In the genomic region with DNA sequence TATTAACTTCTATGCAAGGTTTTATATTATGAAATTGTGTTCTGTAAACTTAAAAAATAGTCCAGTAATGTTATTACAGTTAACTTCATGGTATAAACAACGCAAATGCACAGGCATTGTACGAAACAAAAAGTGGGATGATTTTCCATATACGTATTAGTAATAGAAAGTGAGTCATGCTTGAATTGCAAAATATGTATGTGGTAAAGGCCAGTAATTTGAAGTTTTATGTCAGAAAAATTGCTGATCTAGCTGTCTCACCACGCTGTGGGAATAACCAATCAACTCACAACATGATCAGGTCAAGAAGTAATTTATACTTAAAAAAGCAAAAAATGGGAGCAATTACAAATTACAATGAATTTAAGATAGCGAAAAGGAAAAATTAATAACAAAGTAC, we compare ENCODE assay signal across 25 cellular contexts. TPM values are rescaled to one million over a fixed set of nuclear protein-coding genes. Genes with fewer than 3 reads are reported as not detected.
DNase-seq lines count a peak whose midpoint lies in the region; ATAC-seq and TF ChIP-seq lines count a peak whose summit lies in the region.
"Had no signal": no experiment of that assay in that cellular context is flagged by ENCODE, and none has a peak within 500 bp of the region (broad histone marks: within the 10 kb centered on the region; RNA-seq: fewer than 3 reads in every experiment).

No MANE protein-coding gene starts in this region.

- no peak for TF ChIP-seq POLR2A in NB4 (IDR thresholded peaks at IDR 0.05; ENCODE audit: extremely low read depth, insufficient read length)

- H3K4me1 Mint-ChIP-seq in chondrocyte (ENCODE audit: low read depth): peaks cover 21% of the 10 kb centered on the region
- H3K4me1 Mint-ChIP-seq: nephron had no signal

- peaks cover 4% of the 10 kb centered on the region for H3K9me3 Mint-ChIP-seq in chondrocyte (ENCODE audit: low read depth)
- H3K9me3 Mint-ChIP-seq: nephron had no signal

- H4K20me1 ChIP-seq in OCI-LY7 (ENCODE audit: insufficient read depth, low read length): no peaks in the 10 kb centered on the region

- intact Hi-C loops in OCI-LY7 (cut with micrococcal nuclease; ENCODE audit: unreplicated experiment): no loop called here

- H3K9me3 ChIP-seq in AG04450 (ENCODE audit: control insufficient read depth, insufficient read depth, low read length) (no peaks in the 10 kb centered on the region), OCI-LY7 (ENCODE audit: low read length) (no peaks in the 10 kb centered on the region)
- H3K9me3 ChIP-seq: right lobe of liver had no signal

- H3K27me3 Mint-ChIP-seq in chondrocyte (ENCODE audit: low read depth): peaks cover 3% of the 10 kb centered on the region

- H3K27ac Mint-ChIP-seq in chondrocyte (ENCODE audit: unreplicated experiment): no peak overlapping the region
- H3K27ac Mint-ChIP-seq: activated CD8-positive, alpha-beta T cell treated with anti-CD3 and anti-CD28 coated beads, Interleukin-2, amount 10 ng/mL, durations not matched to agents 7 days and 5 days; nephron had no signal

- H3K27ac ChIP-seq in AG04450 (ENCODE audit: low read depth, low read length): no peak overlapping the region
- H3K27ac ChIP-seq in OCI-LY7 (ENCODE audit: low read depth, low read length, poor library complexity, severe bottlenecking): no peak overlapping the region
- H3K27ac ChIP-seq: C4-2B, right lobe of liver had no signal

- DNase-seq in AG04450 (ENCODE audit: low read depth, low spot score) (peak; percentile 3), NB4 (ENCODE audit: low read depth) (peak; percentile 15), choroid plexus epithelial cell (ENCODE audit: low read depth) (peak; percentile 86), hepatic stellate cell (ENCODE audit: low spot score) (peak; percentile 6), chondrocyte (ENCODE audit: low spot score) (no peak), OCI-LY7 (ENCODE audit: low spot score) (no peak)
- DNase-seq: activated CD8-positive, alpha-beta T cell treated with anti-CD3 and anti-CD28 coated beads, Interleukin-2, amount 10 ng/mL, durations not matched to agents 7 days and 5 days; activated naive CD4-positive, alpha-beta T cell; central memory CD4-positive, alpha-beta T cell; hippocampal formation; left ventricle myocardium superior; NCI-H1694 treated with DMSO at 0.1 percent for 48 hours; NCI-H2171 treated with DMSO at 0.1 percent for 48 hours; NCI-H69; posterior cingulate gyrus; right lobe of liver; stimulated activated CD8-positive, alpha-beta memory T cell treated with anti-CD3 and anti-CD28 coated beads, Interleukin-4, amount 100 ng/mL, for 48 hours; T1000 had no signal

- CTCF ChIA-PET in AG04450 (lab: Charles Lee): interaction anchor here (0.6 to 0.8 kb wide), 2 partner anchors 40 to 202 kb away, joined by 3 to 4 read pairs; no protein-coding TSS in a partner anchor
- CTCF ChIA-PET in OCI-LY7 (lab: Charles Lee; ENCODE audit: unreplicated experiment): no interaction called here

- H3K9me2 ChIP-seq in OCI-LY7 (ENCODE audit: insufficient read depth, low read length): no peaks in the 10 kb centered on the region

- no peak overlapping the region for H3K4me2 ChIP-seq in OCI-LY7 (ENCODE audit: low read length)

- TF ChIP-seq CTCF in AG04450 (IDR thresholded peaks at IDR 0.05; ENCODE audit: low read depth, low read length) (no peak), NB4 (IDR thresholded peaks at IDR 0.05; ENCODE audit: low read depth, low read length) (no peak), choroid plexus epithelial cell (conservative IDR thresholded peaks at IDR 0.05; ENCODE audit: low read depth, low read length) (no peak), chondrocyte (IDR thresholded peaks at IDR 0.05) (no peak), OCI-LY7 (conservative IDR thresholded peaks at IDR 0.05; ENCODE audit: low read length) (no peak)

- H3K4me1 ChIP-seq in OCI-LY7 (ENCODE audit: insufficient read depth, low read length, poor library complexity, severe bottlenecking): peaks cover 23% of the 10 kb centered on the region
- H3K4me1 ChIP-seq: right lobe of liver had no signal

- no peaks in the 10 kb centered on the region for H3K36me3 Mint-ChIP-seq in chondrocyte (ENCODE audit: low read depth)

- no peak for ATAC-seq in HG03280 (IDR thresholded peaks at IDR 0.05; ENCODE audit: unreplicated experiment)
- ATAC-seq in HG03520 (IDR thresholded peaks at IDR 0.05; ENCODE audit: unreplicated experiment): no peak
- ATAC-seq: activated CD4-positive, CD25-positive, alpha-beta regulatory T cell treated with anti-CD3 and anti-CD28 coated beads, Interleukin-2, amount 50 U/mL, for 24 hours; activated CD8-positive, alpha-beta T cell treated with anti-CD3 and anti-CD28 coated beads, Interleukin-2, amount 10 ng/mL, durations not matched to agents 7 days and 5 days; K562; left ventricle myocardium superior; right lobe of liver; Right ventricle myocardium inferior had no signal

- H2AFZ ChIP-seq in OCI-LY7 (ENCODE audit: low read length): no peak overlapping the region

- no peaks in the 10 kb centered on the region for H3K27me3 ChIP-seq in AG04450 (ENCODE audit: control insufficient read depth, insufficient read depth, low read length)
- H3K27me3 ChIP-seq: right lobe of liver had no signal

- H3K36me3 ChIP-seq in OCI-LY7 (ENCODE audit: insufficient read depth, low read length): no peaks in the 10 kb centered on the region
- H3K36me3 ChIP-seq: right lobe of liver had no signal

- no peaks in the 10 kb centered on the region for H3K79me2 ChIP-seq in OCI-LY7 (ENCODE audit: insufficient read depth, low read depth, low read length)

- H3K4me3 ChIP-seq in AG04450 (ENCODE audit: low read depth, low read length) (no peak overlapping the region), NB4 (ENCODE audit: low read depth, low read length) (no peak overlapping the region), choroid plexus epithelial cell (ENCODE audit: low read depth, low read length) (no peak overlapping the region), OCI-LY7 (ENCODE audit: low read depth, low read length, poor library complexity, severe bottlenecking) (no peak overlapping the region)
- H3K4me3 ChIP-seq: K562, right lobe of liver had no signal

- H3K4me3 Mint-ChIP-seq in chondrocyte (ENCODE audit: unreplicated experiment): no peak overlapping the region
- H3K4me3 Mint-ChIP-seq: activated CD8-positive, alpha-beta T cell treated with anti-CD3 and anti-CD28 coated beads, Interleukin-2, amount 10 ng/mL, durations not matched to agents 7 days and 5 days; nephron had no signal

- no TSS peak for BruUV-seq in OCI-LY7 (replicated peaks; lab: Mats Ljungman, UMichigan)

- POLR2A ChIA-PET in AG04450 (lab: Yijun Ruan, JAX) (no interaction called here), OCI-LY7 (lab: Charles Lee) (no interaction called here)

RNA-seq across cellular contexts. Expression of a gene that starts 37.0 kb away (rescaled TPM):
- polyA plus RNA-seq in AG04450 (2011; rRNA removed): 6.0 and 7.2 TPM in 2 replicates
- 16.7 and 17.4 TPM in 2 replicates for polyA minus RNA-seq in AG04450 (2011; rRNA and poly(A)+ RNA removed)
- total RNA-seq in chondrocyte (11.7 to 37.8 TPM (median 12.1 TPM) in 3 replicates), OCI-LY7 (2022) (not detected in 2 replicates)
- not detected in 2 replicates for total RNA-seq in OCI-LY7 (2014; rRNA removed; shearing (Covaris generic))
- total RNA-seq: activated CD8-positive, alpha-beta T cell treated with anti-CD3 and anti-CD28 coated beads, Interleukin-2, amount 10 ng/mL, durations not matched to agents 7 days and 5 days had no signal

Comparison
In these comparisons a context has a peak if more than half of its experiments do, and no peak if none do; other contexts are left out.
1. DNase-seq: peak in AG04450 (single experiment), NB4 (single experiment), choroid plexus epithelial cell (single experiment) and hepatic stellate cell (single experiment); none in chondrocyte (single experiment) and OCI-LY7 (single experiment).
2. RNA of a gene that starts 37.0 kb away (total RNA-seq): 11.7 to 37.8 TPM in chondrocyte; not detected in OCI-LY7; every median in the first group is over 10 times any median in the second.